In the genomic region with DNA sequence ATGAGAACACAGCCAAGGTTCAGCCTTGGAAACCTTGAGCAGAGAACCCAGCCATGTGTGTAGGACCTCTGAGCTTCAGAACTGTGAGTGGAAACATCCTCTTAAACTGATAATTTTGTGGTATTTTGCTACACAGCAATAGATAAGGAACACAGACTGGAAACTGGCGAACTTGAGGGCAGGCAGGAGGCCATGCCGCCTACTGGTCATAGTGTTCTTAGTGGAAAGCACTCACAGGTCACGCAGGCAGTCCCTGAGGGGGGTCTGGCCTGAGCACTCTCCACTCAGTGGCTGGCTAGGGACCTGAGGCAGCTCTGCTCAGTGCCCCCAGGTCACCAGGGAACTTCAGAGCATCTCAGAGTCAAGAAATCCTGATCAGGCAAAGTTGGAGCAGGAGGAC, we compare ENCODE assay signal across 24 cellular contexts. TPM values are rescaled to one million over a fixed set of nuclear protein-coding genes. Genes with fewer than 3 reads are reported as not detected.
DNase-seq lines count a peak whose midpoint lies in the region; TF ChIP-seq lines count a peak whose summit lies in the region.
"Had no signal": no experiment of that assay in that cellular context is flagged by ENCODE, and none has a peak within 500 bp of the region (broad histone marks: within the 10 kb centered on the region; RNA-seq: fewer than 3 reads in every experiment).

No MANE protein-coding gene starts in this region.

- TF ChIP-seq CTCF in GM12872 (IDR thresholded peaks at IDR 0.05; ENCODE audit: insufficient read depth, low read depth, low read length) (0 out of 3 replicates have a peak, but pooled peaks have one; percentile 4), brain microvascular endothelial cell (IDR thresholded peaks at IDR 0.05; ENCODE audit: low read depth, low read length, missing control alignments) (peak; percentile 29), liver (IDR thresholded peaks at IDR 0.05; ENCODE audit: low read depth, low read length, missing input control) (no peak)

- H3K4me3 ChIP-seq in brain microvascular endothelial cell (ENCODE audit: low read depth, low read length) = no peak overlapping the region
- H3K4me3 ChIP-seq in liver (ENCODE audit: low read depth in 1 of 3, low read length in 3 of 3) = no peak overlapping the region
- H3K4me3 ChIP-seq: hepatocyte, lower lobe of right lung, SK-N-MC had no signal

- DNase-seq in OCI-M2 (lab: John Stamatoyannopoulos, UW; ENCODE audit: unreplicated experiment) (peak; percentile 37), brain microvascular endothelial cell (no peak), KBM-7 (no peak), NCI-H774 (lab: John Stamatoyannopoulos, UW) (no peak)
- DNase-seq in activated effector memory CD4-positive, alpha-beta T cell treated with anti-CD3 and anti-CD28 coated beads, Interleukin-2, amount 50 U/mL, for 16 hours = no peak
- DNase-seq: activated gamma-delta T cell treated with Interleukin-2 at 50 U/mL for 16 hours; activated T-cell treated with anti-CD3 and anti-CD28 coated beads for 4 hours; amniotic stem cell; CD4-positive, alpha-beta memory T cell; GDM1; lower lobe of right lung; NCI-H2107; NCI-H510A; NK-92 treated with Interleukin-12 subunit alpha and Interleukin-12 subunit beta, amount 100 ng/mL, for 24 hours; T-helper 2 cell had no signal

- in situ Hi-C loops in brain microvascular endothelial cell (cut with HindIII; ENCODE audit: low pct_ligation_motif_present, low sequenced_read_pairs) = no loop called here
- in situ Hi-C loops in KBM-7 (cut with MboI; ENCODE audit: low pct_unique_long_range_greater_than_20kb, low sequenced_read_pairs) = no loop called here

- peaks cover 0 to 3% (median under 1%) of the 10 kb centered on the region in 4 donors for H3K9me3 ChIP-seq in liver (ENCODE audit: control insufficient read depth in 4 of 4, low read length in 3 of 4)
- H3K9me3 ChIP-seq: lower lobe of right lung had no signal

- TF ChIP-seq RAD21 in liver (IDR thresholded peaks at IDR 0.05) = peak in 1 of 2 donors; percentile 9

- no peaks in the 10 kb centered on the region for H3K27me3 ChIP-seq in brain microvascular endothelial cell (replicated peaks)
- no peaks in the 10 kb centered on the region for H3K27me3 ChIP-seq in liver (ENCODE audit: control insufficient read depth in 4 of 4, insufficient read depth in 4 of 4, low read length in 3 of 4)
- H3K27me3 ChIP-seq: hepatocyte had no signal

- H3K27ac ChIP-seq in brain microvascular endothelial cell (no peak overlapping the region), liver (ENCODE audit: low read depth in 1 of 2, low read length in 2 of 2) (no peak overlapping the region)
- H3K27ac ChIP-seq: epithelial cell of prostate, hepatocyte, lower lobe of right lung, SK-N-MC had no signal

- H3K36me3 ChIP-seq in brain microvascular endothelial cell (replicated peaks) (no peaks in the 10 kb centered on the region), liver (ENCODE audit: control insufficient read depth in 4 of 4, insufficient read depth in 3 of 4, low read depth in 1 of 4, low read length in 3 of 4) (no peaks in the 10 kb centered on the region)
- H3K36me3 ChIP-seq: lower lobe of right lung had no signal

- no peak overlapping the region for H3K9ac ChIP-seq in liver (ENCODE audit: low read depth in 1 of 2, low read length in 2 of 2)

- no peaks in the 10 kb centered on the region for H3K4me1 ChIP-seq in liver (ENCODE audit: control insufficient read depth in 4 of 4, insufficient read depth in 4 of 4, low read length in 3 of 4)
- H3K4me1 ChIP-seq: lower lobe of right lung had no signal

- 74% methylated on average over 3 of the region's 3 CpGs for WGBS in liver

TF ChIP-seq in liver, 16 proteins besides CTCF, POLR2A, EP300 and RAD21:
- TF ChIP-seq GABPA (IDR thresholded peaks at IDR 0.05 in 1 of 2, conservative IDR thresholded peaks at IDR 0.05 in 1 of 2) (no peak), NR2F2 (IDR thresholded peaks at IDR 0.05) (peak; percentile 64)

RNA-seq across cellular contexts. Expression of a gene that starts 9.7 kb away (rescaled TPM):
- total RNA-seq in liver = not detected
- polyA plus RNA-seq in liver = under 1 TPM in 1 of 2 donors, not detected in 1; 0.01 TPM
- total RNA-seq: CD4-positive, alpha-beta memory T cell; frontal cortex; lower lobe of right lung; neural crest cell; subcutaneous adipose tissue; WTC11 had no signal

RNA-seq across cellular contexts. Expression of a gene that starts 48.7 kb away (rescaled TPM):
- 10 to 100 TPM in 1 of 2 donors, 1 to 10 TPM in 1; 4.7 to 19.3 TPM for total RNA-seq in liver
- 10 to 100 TPM in 1 of 2 donors, 1 to 10 TPM in 1; 8.7 to 12.8 TPM for polyA plus RNA-seq in liver
